ENCODE assay signal across 8 cellular contexts in genomic region chr9:75071530-75072122, GRCh38. TPM values are rescaled to one million over a fixed set of nuclear protein-coding genes. Genes with fewer than 3 reads are reported as not detected.
DNase-seq lines count a peak whose midpoint lies in the region; ATAC-seq and TF ChIP-seq lines count a peak whose summit lies in the region.

No MANE protein-coding gene starts in this region.

- H3K27me3 Mint-ChIP-seq in immature natural killer cell (ENCODE audit: low read depth in 3 of 3) (no peaks in the 10 kb centered on the region), type B pancreatic cell (no peaks in the 10 kb centered on the region)

- H3K4me1 Mint-ChIP-seq in immature natural killer cell (peaks cover 0 to 5% of the 10 kb centered on the region in 2 donors), type B pancreatic cell (ENCODE audit: unreplicated experiment) (no peaks in the 10 kb centered on the region)

- H3K4me3 Mint-ChIP-seq in immature natural killer cell (no peak overlapping the region), type B pancreatic cell (no peak overlapping the region)

- TF ChIP-seq CTCF in GM12872 (IDR thresholded peaks at IDR 0.05; ENCODE audit: insufficient read depth, low read depth, low read length) (0 out of 3 replicates have a peak, but pooled peaks have one; percentile 6), type B pancreatic cell (conservative IDR thresholded peaks at IDR 0.05) (no peak)

- ATAC-seq in HG03095 (IDR thresholded peaks at IDR 0.05; ENCODE audit: unreplicated experiment) (peak; percentile 80), HG03135 (IDR thresholded peaks at IDR 0.05; ENCODE audit: unreplicated experiment) (no peak), HG03457 (IDR thresholded peaks at IDR 0.05; ENCODE audit: unreplicated experiment) (no peak), GM19397 (IDR thresholded peaks at IDR 0.05; ENCODE audit: unreplicated experiment) (no peak)

- peak overlapping the region in 4 of 6 donors; percentile 20 to 59 (median 42) for H3K27ac Mint-ChIP-seq in immature natural killer cell
- peak overlapping the region; percentile 1 for H3K27ac Mint-ChIP-seq in type B pancreatic cell

- peak; percentile 74 to 77 for DNase-seq in activated CD4-positive, alpha-beta T cell treated with anti-CD3 and anti-CD28 coated beads, Interleukin-2, amount 50 U/mL, for 4 hours
- no peak for DNase-seq in immature natural killer cell
- no peak for DNase-seq in type B pancreatic cell (ENCODE audit: extremely low spot score, unreplicated experiment)

- H3K36me3 Mint-ChIP-seq in immature natural killer cell, result peaks cover 23 to 46% (median 32%) of the 10 kb centered on the region in 3 donors
- H3K36me3 Mint-ChIP-seq in type B pancreatic cell, result no peaks in the 10 kb centered on the region

- H3K9me3 Mint-ChIP-seq in immature natural killer cell (no peaks in the 10 kb centered on the region), type B pancreatic cell (no peaks in the 10 kb centered on the region)

RNA-seq across cellular contexts. Expression of gene NMRK1, which starts 16.3 kb away (rescaled TPM):
- polyA plus RNA-seq in immature natural killer cell, result 10 to 100 TPM; 35.2 to 95.8 (median 38.6) TPM
- 7.5 and 8.2 TPM in 2 replicates for total RNA-seq in type B pancreatic cell (ENCODE audit: low replicate concordance)

RNA-seq across cellular contexts. Expression of gene OSTF1, which starts 16.7 kb away (rescaled TPM):
- polyA plus RNA-seq in immature natural killer cell, result 100 to 1,000 TPM; 352 to 383 (median 365) TPM
- 18.3 and 31.9 TPM in 2 replicates for total RNA-seq in type B pancreatic cell (ENCODE audit: low replicate concordance)

RNA-seq across cellular contexts. Expression of gene CARNMT1, which starts 43.5 kb away (rescaled TPM):
- 10 to 100 TPM in 2 of 3 donors, 1 to 10 TPM in 1; 9.1 to 16.2 (median 15.2) TPM for polyA plus RNA-seq in immature natural killer cell
- 21.3 and 22.7 TPM in 2 replicates for total RNA-seq in type B pancreatic cell (ENCODE audit: low replicate concordance)

Comparison
In these comparisons a context has a peak if more than half of its experiments do, and no peak if none do; other contexts are left out.
1. DNase-seq: peak in activated CD4-positive, alpha-beta T cell treated with anti-CD3 and anti-CD28 coated beads, Interleukin-2, amount 50 U/mL, for 4 hours (2 of 2); none in immature natural killer cell (0 of 3) and type B pancreatic cell (single experiment).